17 cellular contexts compared by ENCODE assay signal in the genomic region with DNA sequence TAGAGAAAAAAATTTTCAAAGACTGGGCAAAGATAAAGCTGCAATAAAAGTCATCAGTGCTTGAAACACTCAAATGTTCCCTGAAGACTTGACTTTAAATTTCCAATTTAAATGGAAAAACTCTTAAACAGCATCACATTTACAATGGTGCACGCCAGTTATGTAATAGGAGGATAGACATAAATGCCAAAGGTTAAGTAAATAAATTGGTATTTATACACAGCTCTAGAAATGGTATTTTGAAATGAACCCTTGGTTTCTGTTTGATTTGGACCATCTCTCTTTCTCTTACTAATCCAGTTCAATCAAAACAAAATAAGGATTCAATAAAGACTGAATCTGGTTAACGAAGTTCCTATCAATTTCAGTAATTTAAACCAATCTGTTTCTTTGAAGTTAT.
DNase-seq lines count a peak whose midpoint lies in the region; ATAC-seq and TF ChIP-seq lines count a peak whose summit lies in the region.
"Had no signal": no experiment of that assay in that cellular context is flagged by ENCODE, and none has a peak within 500 bp of the region (broad histone marks: within the 10 kb centered on the region; RNA-seq: fewer than 3 reads in every experiment).

No MANE protein-coding gene starts in this region.

- CTCF ChIA-PET in HCT116 (lab: Charles Lee) = no interaction called here
- CTCF ChIA-PET in activated CD4-positive, alpha-beta T cell treated with anti-CD3 and anti-CD28 coated beads, Interleukin-2, amount 10 ng/mL, durations not matched to agents 7 days and 5 days (lab: Charles Lee) = no interaction called here

- no peaks in the 10 kb centered on the region for H3K79me2 ChIP-seq in HCT116 (ENCODE audit: insufficient read depth, low read length)

- H3K4me1 Mint-ChIP-seq in activated CD4-positive, alpha-beta T cell treated with anti-CD3 and anti-CD28 coated beads, Interleukin-2, amount 10 ng/mL, durations not matched to agents 7 days and 5 days = no peaks in the 10 kb centered on the region
- H3K4me1 Mint-ChIP-seq: CD14-positive monocyte; CD8-positive, alpha-beta memory T cell; GM23338; H9 had no signal

- TF ChIP-seq RAD21 in HCT116 (IDR thresholded peaks at IDR 0.05; ENCODE audit: low read depth) = no peak

- no peaks in the 10 kb centered on the region for H3K27me3 ChIP-seq in HCT116 (ENCODE audit: insufficient read depth, low read length)
- H3K27me3 ChIP-seq: BE2C; BLaER1 treated with 17β-estradiol and CSF1 and Interleukin-3, amounts not matched to agents 10 nM and 100 nM had no signal

- H3K9me2 ChIP-seq in HCT116 (ENCODE audit: insufficient read depth) = no peaks in the 10 kb centered on the region

- TF ChIP-seq POLR2A in HCT116 (IDR thresholded peaks at IDR 0.05; ENCODE audit: borderline replicate concordance, extremely low read depth, insufficient read depth, insufficient read length) = no peak

- peak overlapping the region; percentile 86 for H2AFZ ChIP-seq in HCT116 (ENCODE audit: low read depth, low read length, poor library complexity, severe bottlenecking)
- H2AFZ ChIP-seq: GM23338 had no signal

- no peak overlapping the region for H3K9ac ChIP-seq in HCT116 (ENCODE audit: low read length)
- H3K9ac ChIP-seq: BLaER1 treated with 17β-estradiol and CSF1 and Interleukin-3, amounts not matched to agents 10 nM and 100 nM had no signal

- TF ChIP-seq CTCF in 22Rv1 (IDR thresholded peaks at IDR 0.05) (no peak), HCT116 (IDR thresholded peaks at IDR 0.05 in 2 of 3, conservative IDR thresholded peaks at IDR 0.05 in 1 of 3; ENCODE audit: borderline replicate concordance in 1 of 3, insufficient read depth in 1 of 3, low read depth in 2 of 3, low read length in 2 of 3) (no peak)

- RAD21 ChIA-PET in HCT116 (lab: Charles Lee; ENCODE audit: low non-redundant PET in 1 of 2, low total read pairs in 2 of 2, uncharacterized antibody in 2 of 2, unreplicated experiment in 2 of 2) = no interaction called here

- H3K27me3 Mint-ChIP-seq in activated CD4-positive, alpha-beta T cell treated with anti-CD3 and anti-CD28 coated beads, Interleukin-2, amount 10 ng/mL, durations not matched to agents 7 days and 5 days = no peaks in the 10 kb centered on the region
- H3K27me3 Mint-ChIP-seq: CD4-positive, alpha-beta T cell; CD8-positive, alpha-beta memory T cell had no signal

- H4K20me1 ChIP-seq in HCT116 (ENCODE audit: insufficient read depth) = no peaks in the 10 kb centered on the region
- H4K20me1 ChIP-seq: BLaER1 treated with 17β-estradiol and CSF1 and Interleukin-3, amounts not matched to agents 10 nM and 100 nM had no signal

- POLR2A ChIA-PET in HCT116 (lab: Charles Lee) = no interaction called here
- POLR2A ChIA-PET in activated CD4-positive, alpha-beta T cell treated with anti-CD3 and anti-CD28 coated beads, Interleukin-2, amount 10 ng/mL, durations not matched to agents 7 days and 5 days (lab: Charles Lee) = no interaction called here

- intact Hi-C loops in HCT116 (cut with micrococcal nuclease) = loop anchor here (10.0 kb wide), 1 partner anchor 265 kb away; no protein-coding TSS in a partner anchor

- H3K9me3 Mint-ChIP-seq in activated CD4-positive, alpha-beta T cell treated with anti-CD3 and anti-CD28 coated beads, Interleukin-2, amount 10 ng/mL, durations not matched to agents 7 days and 5 days = no peaks in the 10 kb centered on the region
- H3K9me3 Mint-ChIP-seq: CD14-positive monocyte; CD4-positive, alpha-beta T cell; HFFc6 had no signal

- peaks cover 13 to 15% of the 10 kb centered on the region in 2 experiments; a peak in 3 of 4 replicates for H3K4me1 ChIP-seq in HCT116 (ENCODE audit: control insufficient read depth in 1 of 2, insufficient read depth in 2 of 2, low read length in 2 of 2)
- H3K4me1 ChIP-seq: BE2C; BLaER1 treated with 17β-estradiol and CSF1 and Interleukin-3, amounts not matched to agents 10 nM and 100 nM had no signal

- no peak overlapping the region for H3K27ac Mint-ChIP-seq in activated CD4-positive, alpha-beta T cell treated with anti-CD3 and anti-CD28 coated beads, Interleukin-2, amount 10 ng/mL, durations not matched to agents 7 days and 5 days
- H3K27ac Mint-ChIP-seq: CD14-positive monocyte; CD4-positive, alpha-beta T cell; CD8-positive, alpha-beta memory T cell; GM23338; H9; HFFc6 had no signal

- H3K4me2 ChIP-seq in HCT116 (ENCODE audit: low read length) = no peak overlapping the region
- H3K4me2 ChIP-seq: BLaER1 treated with 17β-estradiol and CSF1 and Interleukin-3, amounts not matched to agents 10 nM and 100 nM; GM23338 had no signal

- no peaks in the 10 kb centered on the region for H3K36me3 Mint-ChIP-seq in activated CD4-positive, alpha-beta T cell treated with anti-CD3 and anti-CD28 coated beads, Interleukin-2, amount 10 ng/mL, durations not matched to agents 7 days and 5 days (ENCODE audit: low read depth)
- H3K36me3 Mint-ChIP-seq: CD14-positive monocyte; CD8-positive, alpha-beta memory T cell had no signal

- no peaks in the 10 kb centered on the region for H3K9me3 ChIP-seq in HCT116 (ENCODE audit: control insufficient read depth in 1 of 2, insufficient read depth in 1 of 2, low read depth in 1 of 2, low read length in 2 of 2)
- H3K9me3 ChIP-seq: BE2C had no signal

- no TSS peak for BruUV-seq in HCT116 (replicated peaks; lab: Mats Ljungman, UMichigan)

- DNase-seq in NCI-H748 (lab: John Stamatoyannopoulos, UW; ENCODE audit: unreplicated experiment) (peak; percentile 3), NCI-H748 treated with DMSO at 0.1 percent for 48 hours (lab: John Stamatoyannopoulos, UW) (no peak), HCT116 (ENCODE audit: low read depth, low spot score) (no peak), left lobe of liver (ENCODE audit: low spot score) (no peak), Ammon's horn (ENCODE audit: low spot score) (no peak)
- DNase-seq in activated CD4-positive, alpha-beta T cell treated with anti-CD3 and anti-CD28 coated beads, Interleukin-2, amount 10 ng/mL, durations not matched to agents 7 days and 5 days = no peak
- DNase-seq: BE2C; CD4-positive, alpha-beta T cell; CD8-positive, alpha-beta memory T cell; DMS 273 treated with DMSO at 0.1 percent for 48 hours; DND-41; H9; HFFc6 had no signal

- H3K4me3 ChIP-seq in HCT116 (replicated peaks in 1 of 2; ENCODE audit: low read depth in 1 of 2, low read length in 2 of 2) = no peak overlapping the region
- H3K4me3 ChIP-seq: BLaER1 treated with 17β-estradiol and CSF1 and Interleukin-3, amounts not matched to agents 10 nM and 100 nM; GM23338 had no signal

- H3K36me3 ChIP-seq in HCT116 (ENCODE audit: control insufficient read depth in 1 of 2, insufficient read depth in 2 of 2, low read length in 2 of 2) = no peaks in the 10 kb centered on the region
- H3K36me3 ChIP-seq: BE2C; BLaER1 treated with 17β-estradiol and CSF1 and Interleukin-3, amounts not matched to agents 10 nM and 100 nM had no signal

- ATAC-seq in HCT116 (no peak), left lobe of liver (peak; percentile 43)
- ATAC-seq: GM23338 had no signal

- H3K27ac ChIP-seq in 22Rv1 (0 out of 2 replicates have a peak overlapping the region, but pooled peaks have one; percentile 8), HCT116 (ENCODE audit: low read depth, low read length) (no peak overlapping the region)
- H3K27ac ChIP-seq: BLaER1 treated with 17β-estradiol and CSF1 and Interleukin-3, amounts not matched to agents 10 nM and 100 nM had no signal

- H3K4me3 Mint-ChIP-seq in activated CD4-positive, alpha-beta T cell treated with anti-CD3 and anti-CD28 coated beads, Interleukin-2, amount 10 ng/mL, durations not matched to agents 7 days and 5 days = no peak overlapping the region
- H3K4me3 Mint-ChIP-seq: CD14-positive monocyte; CD4-positive, alpha-beta T cell; CD8-positive, alpha-beta memory T cell; GM23338; H9; HFFc6 had no signal

TF ChIP-seq in HCT116, 20 proteins besides CTCF, POLR2A, EP300 and RAD21:
- no peak for TF ChIP-seq EZH2phosphoT487 (IDR thresholded peaks at IDR 0.05; ENCODE audit: borderline replicate concordance)
- no peak for TF ChIP-seq SIN3A (IDR thresholded peaks at IDR 0.05; ENCODE audit: low read depth)
TF ChIP-seq in HCT116: peak in this region for 0.
